In the genomic region with DNA sequence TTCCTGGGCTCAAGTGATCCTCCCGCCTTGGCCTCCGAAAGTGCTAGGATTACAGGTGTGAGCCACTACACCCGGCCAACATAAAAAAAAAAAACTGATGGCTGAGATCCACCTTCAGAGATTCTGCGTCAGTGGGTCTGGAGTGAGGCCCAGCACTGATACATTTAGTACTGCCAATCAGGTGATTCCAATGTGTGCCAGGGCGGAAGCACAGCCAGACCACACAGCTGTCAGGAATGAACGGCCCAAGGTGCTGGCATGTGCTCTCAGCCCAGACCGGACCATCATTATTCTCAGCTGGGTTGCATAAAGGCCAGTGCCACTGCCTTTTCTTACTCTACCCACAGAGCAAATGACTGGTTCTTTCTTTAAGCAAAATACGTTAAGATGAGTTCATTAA, we compare ENCODE assay signal across 13 cellular contexts. TPM values are rescaled to one million over a fixed set of nuclear protein-coding genes. Genes with fewer than 3 reads are reported as not detected.
DNase-seq lines count a peak whose midpoint lies in the region; ATAC-seq and TF ChIP-seq lines count a peak whose summit lies in the region.
"Had no signal": no experiment of that assay in that cellular context is flagged by ENCODE, and none has a peak within 500 bp of the region (broad histone marks: within the 10 kb centered on the region; RNA-seq: fewer than 3 reads in every experiment).

No MANE protein-coding gene starts in this region.

- H3K27ac ChIP-seq in uterus = peak overlapping the region; percentile 78 to 85

- H3K4me1 Mint-ChIP-seq in activated T-cell treated with anti-CD3 and anti-CD28 coated beads, Interleukin-2, amount 50 U/mL, for 4 hours (ENCODE audit: low read depth) = peaks cover 4% of the 10 kb centered on the region

- no peaks in the 10 kb centered on the region for H3K9me3 Mint-ChIP-seq in activated T-cell treated with anti-CD3 and anti-CD28 coated beads, Interleukin-2, amount 50 U/mL, for 4 hours
- H3K9me3 Mint-ChIP-seq: activated T-helper 1 cell treated with anti-CD3 and anti-CD28 coated beads, Interleukin-12 subunit alpha, Interleukin-12 subunit beta, Interleukin-2, Interleukin-4 antibody, amounts not matched to agents 30 ng/mL and 10 ng/mL and 1 ng/mL, durations not matched to agents 14 hours and 24 hours and 36 hours had no signal

- no peak overlapping the region for H3K4me3 Mint-ChIP-seq in activated T-cell treated with anti-CD3 and anti-CD28 coated beads, Interleukin-2, amount 50 U/mL, for 4 hours
- H3K4me3 Mint-ChIP-seq: activated T-helper 1 cell treated with anti-CD3 and anti-CD28 coated beads, Interleukin-12 subunit alpha, Interleukin-12 subunit beta, Interleukin-2, Interleukin-4 antibody, amounts not matched to agents 30 ng/mL and 10 ng/mL and 1 ng/mL, durations not matched to agents 14 hours and 24 hours and 36 hours had no signal

- TF ChIP-seq POLR2A in uterus (IDR thresholded peaks at IDR 0.05) = no peak

- intact Hi-C loops in uterus (cut with DNase I; ENCODE audit: low total_unique reads) = no loop called here

- H3K4me3 ChIP-seq in fibroblast of pulmonary artery (replicated peaks; ENCODE audit: low read depth, low read length) (no peak overlapping the region), uterus (no peak overlapping the region)

- no peaks in the 10 kb centered on the region for H3K27me3 Mint-ChIP-seq in activated T-cell treated with anti-CD3 and anti-CD28 coated beads, Interleukin-2, amount 50 U/mL, for 4 hours (ENCODE audit: low read depth)

- ATAC-seq in activated T-cell treated with anti-CD3 and anti-CD28 coated beads, Interleukin-2, amount 50 U/mL, for 4 hours = no peak
- ATAC-seq in GM18519 (IDR thresholded peaks at IDR 0.05; ENCODE audit: low FRiP score, unreplicated experiment) = no peak

- DNase-seq in NCI-H524 (lab: John Stamatoyannopoulos, UW) (peak; percentile 6 to 45), NCI-H524 treated with DMSO at 0.1 percent for 48 hours (lab: John Stamatoyannopoulos, UW) (no peak), fibroblast of pulmonary artery (ENCODE audit: low read depth) (peak; percentile 7), mucosa of gallbladder (ENCODE audit: low spot score) (peak; percentile 86), uterus (peak; percentile 62 to 70), NCI-H2107 treated with DMSO at 0.1 percent for 48 hours (lab: John Stamatoyannopoulos, UW; ENCODE audit: unreplicated experiment) (no peak)
- DNase-seq in activated T-cell treated with anti-CD3 and anti-CD28 coated beads, Interleukin-2, amount 50 U/mL, for 4 hours = no peak
- DNase-seq: activated CD4-positive, CD25-positive, alpha-beta regulatory T cell; NCI-H1105 treated with DMSO at 0.1 percent for 48 hours; RPMI8226 had no signal

- no peaks in the 10 kb centered on the region for H3K9me3 ChIP-seq in uterus

- H3K36me3 ChIP-seq in uterus = no peaks in the 10 kb centered on the region

- H3K4me1 ChIP-seq in uterus = no peaks in the 10 kb centered on the region

- TF ChIP-seq CTCF in fibroblast of pulmonary artery (IDR thresholded peaks at IDR 0.05; ENCODE audit: low read length, missing control alignments) (no peak), uterus (IDR thresholded peaks at IDR 0.05) (no peak)

- no peaks in the 10 kb centered on the region for H3K27me3 ChIP-seq in uterus

- no peaks in the 10 kb centered on the region for H3K36me3 Mint-ChIP-seq in activated T-cell treated with anti-CD3 and anti-CD28 coated beads, Interleukin-2, amount 50 U/mL, for 4 hours (ENCODE audit: insufficient read depth)

RNA-seq across cellular contexts. Expression of a gene that starts 1.2 kb away (rescaled TPM):
- 6.6 TPM for total RNA-seq in mucosa of gallbladder
- 1 to 10 TPM in 1 of 4 donors, under 1 TPM in 2, not detected in 1; 0.27 to 2.6 (median 0.97) TPM for total RNA-seq in uterus
- not detected for total RNA-seq in activated T-cell treated with anti-CD3 and anti-CD28 coated beads, Interleukin-2, amount 50 U/mL, for 4 hours
- total RNA-seq: activated T-helper 1 cell treated with anti-CD3 and anti-CD28 coated beads, Interleukin-12 subunit alpha, Interleukin-12 subunit beta, Interleukin-2, Interleukin-4 antibody, amounts not matched to agents 30 ng/mL and 10 ng/mL and 1 ng/mL, durations not matched to agents 14 hours and 24 hours and 36 hours; posterior vena cava had no signal

Comparison
In these comparisons a context has a peak if more than half of its experiments do, and no peak if none do; other contexts are left out.
1. DNase-seq: peak in NCI-H524 (2 of 2), fibroblast of pulmonary artery (single experiment), mucosa of gallbladder (single experiment) and uterus (2 of 2); none in NCI-H524 treated with DMSO at 0.1 percent for 48 hours (single experiment), NCI-H2107 treated with DMSO at 0.1 percent for 48 hours (single experiment) and activated T-cell treated with anti-CD3 and anti-CD28 coated beads, Interleukin-2, amount 50 U/mL, for 4 hours (single experiment).